12 cellular contexts compared by ENCODE assay signal in the genomic region with DNA sequence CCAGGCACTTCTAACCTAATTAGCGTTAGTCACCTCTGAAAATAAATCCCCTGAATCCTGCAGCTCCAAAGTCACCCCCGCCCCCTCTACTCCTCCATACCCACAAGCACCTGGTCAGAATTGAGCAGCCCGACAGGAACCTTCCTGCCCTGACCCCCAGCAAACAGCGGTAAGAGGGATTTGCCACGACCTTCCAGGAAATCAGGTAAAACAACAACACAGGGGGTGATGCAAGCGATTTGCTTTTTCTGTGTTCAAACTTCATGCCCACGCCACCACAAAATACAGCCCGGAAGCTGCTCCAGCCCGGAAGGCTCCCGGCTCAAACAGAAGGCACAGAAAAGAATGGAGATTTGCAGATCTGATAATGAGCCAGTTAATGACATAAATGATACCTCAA.
DNase-seq lines count a peak whose midpoint lies in the region; ATAC-seq, FAIRE-seq and TF ChIP-seq lines count a peak whose summit lies in the region.
"Had no signal": no experiment of that assay in that cellular context is flagged by ENCODE, and none has a peak within 500 bp of the region (broad histone marks: within the 10 kb centered on the region; RNA-seq: fewer than 3 reads in every experiment).

No MANE protein-coding gene starts in this region.

- H3K9me3 ChIP-seq in breast epithelium, result peaks cover 0 to 10% of the 10 kb centered on the region in 2 donors

- peaks cover 7% of the 10 kb centered on the region for H3K9me3 Mint-ChIP-seq in MCF 10A (ENCODE audit: unreplicated experiment)

- no peaks in the 10 kb centered on the region for H3K36me3 ChIP-seq in breast epithelium

- DNase-seq in breast epithelium (ENCODE audit: low spot score in 2 of 2), result no peak
- DNase-seq in MCF 10A (ENCODE audit: unreplicated experiment), result no peak
- DNase-seq in RPMI7951 (ENCODE audit: low read depth), result peak; percentile 7
- DNase-seq in left colon, result no peak
- DNase-seq in foreskin fibroblast, result no peak
- DNase-seq in Kasumi-1 (lab: John Stamatoyannopoulos, UW), result no peak
- DNase-seq in activated T-cell treated with anti-CD3 and anti-CD28 coated beads, Interleukin-2, amount 50 U/mL, for 1 hour, result no peak
- no peak for DNase-seq in GM19239 (ENCODE audit: insufficient read length, low spot score)
- DNase-seq: activated CD4-positive, alpha-beta T cell treated with anti-CD3 and anti-CD28 coated beads for 4 hours; activated gamma-delta T cell treated with Interleukin-2 at 50 U/mL for 16 hours; cerebellar nuclear complex; left ventricle myocardium superior had no signal

- no TSS peak for BruUV-seq in MCF 10A (replicated peaks; lab: Mats Ljungman, UMichigan)

- POLR2A ChIA-PET in MCF 10A (lab: Yijun Ruan, JAX), result no interaction called here

- no peak for TF ChIP-seq POLR2A in breast epithelium (IDR thresholded peaks at IDR 0.05)

- no peak overlapping the region for H3K27ac Mint-ChIP-seq in MCF 10A (ENCODE audit: low read depth, unreplicated experiment)

- no peaks in the 10 kb centered on the region for H3K27me3 ChIP-seq in breast epithelium

- H3K36me3 Mint-ChIP-seq in MCF 10A (ENCODE audit: insufficient read depth, unreplicated experiment), result no peaks in the 10 kb centered on the region

- CTCF ChIA-PET in MCF 10A (lab: Yijun Ruan, JAX), result interaction anchor here (0.6 to 0.7 kb wide), 2 partner anchors 12 to 1659 kb away, joined by 3 to 4 read pairs; no protein-coding TSS in a partner anchor

- H3K4me1 Mint-ChIP-seq in MCF 10A (ENCODE audit: insufficient read depth, unreplicated experiment), result no peaks in the 10 kb centered on the region

- no peak for FAIRE-seq in GM19239 (lab: Jason Lieb, UNC)

- H3K27ac ChIP-seq in breast epithelium, result peak overlapping the region; percentile 42 to 66

- TF ChIP-seq CTCF in breast epithelium (IDR thresholded peaks at IDR 0.05) (no peak), MCF 10A (IDR thresholded peaks at IDR 0.05; ENCODE audit: unreplicated experiment) (no peak), foreskin fibroblast (IDR thresholded peaks at IDR 0.05; ENCODE audit: low read depth, low read length) (no peak)

- peak; percentile 61 for ATAC-seq in left colon
- ATAC-seq: left ventricle myocardium superior had no signal

- H3K4me3 Mint-ChIP-seq in MCF 10A (ENCODE audit: unreplicated experiment), result no peak overlapping the region

- H3K27me3 Mint-ChIP-seq in MCF 10A (ENCODE audit: insufficient read depth, unreplicated experiment), result no peaks in the 10 kb centered on the region

- intact Hi-C loops in breast epithelium (cut with DNase I; ENCODE audit: low total_unique reads), result no loop called here
- intact Hi-C loops in MCF 10A (cut with micrococcal nuclease), result no loop called here
- intact Hi-C loops in left colon (cut with DNase I, micrococcal nuclease), result no loop called here

- H3K4me3 ChIP-seq in breast epithelium, result peak overlapping the region in 2 of 3 donors; percentile 35 to 57
- H3K4me3 ChIP-seq in foreskin fibroblast (ENCODE audit: low read depth in 1 of 2, low read length in 2 of 2), result no peak overlapping the region

- no peaks in the 10 kb centered on the region for H3K4me1 ChIP-seq in breast epithelium

Comparison
In these comparisons a context has a peak if more than half of its experiments do, and no peak if none do; other contexts are left out.
1. H3K4me3 ChIP-seq: peak in breast epithelium (2 of 3); none in foreskin fibroblast (0 of 2).